In genomic region chr6:139027620-139028182, GRCh38 we compare ENCODE assay signal across 8 cellular contexts. TPM values are rescaled to one million over a fixed set of nuclear protein-coding genes. Genes with fewer than 3 reads are reported as not detected.
DNase-seq lines count a peak whose midpoint lies in the region; ATAC-seq and TF ChIP-seq lines count a peak whose summit lies in the region.

No MANE protein-coding gene starts in this region.

- peak; percentile 68 for DNase-seq in ACHN
- peak; percentile 8 for DNase-seq in NCI-H1694 (lab: John Stamatoyannopoulos, UW)
- DNase-seq in effector memory CD8-positive, alpha-beta T cell, result no peak
- DNase-seq in naive thymus-derived CD8-positive, alpha-beta T cell, result peak in 4 of 10 donors; percentile 1 to 18 (median 8)
- peak in 1 of 2 donors; percentile 36 for DNase-seq in upper lobe of left lung
- DNase-seq in dedifferentiated amniotic fluid mesenchymal stem cell (ENCODE audit: extremely low spot score), result no peak

- peaks cover 10% of the 10 kb centered on the region for H3K36me3 Mint-ChIP-seq in effector memory CD8-positive, alpha-beta T cell (ENCODE audit: insufficient read depth)
- peaks cover 0 to 2% (median 0%) of the 10 kb centered on the region in 3 donors for H3K36me3 Mint-ChIP-seq in naive thymus-derived CD8-positive, alpha-beta T cell

- WGBS in upper lobe of left lung, 2 donors, result 24 to 36% methylated on average over 10 of the region's 10 CpGs

- TF ChIP-seq EP300 in upper lobe of left lung (IDR thresholded peaks at IDR 0.05), result no peak

- H3K27ac ChIP-seq in upper lobe of left lung, result peak overlapping the region; percentile 86 to 93 (median 90)

- no peak for TF ChIP-seq CTCF in upper lobe of left lung (IDR thresholded peaks at IDR 0.05)

- H3K4me3 ChIP-seq in upper lobe of left lung, result peak overlapping the region in 3 of 4 donors; percentile 89 to 100 (median 89)

- H3K36me3 ChIP-seq in upper lobe of left lung, result no peaks in the 10 kb centered on the region

- in situ Hi-C loops in ACHN (cut with HindIII; ENCODE audit: low pct_ligation_motif_present, low pct_unique_long_range_greater_than_20kb, low sequenced_read_pairs), result no loop called here

- no peaks in the 10 kb centered on the region for H3K9me3 Mint-ChIP-seq in effector memory CD8-positive, alpha-beta T cell
- no peaks in the 10 kb centered on the region for H3K9me3 Mint-ChIP-seq in naive thymus-derived CD8-positive, alpha-beta T cell

- no peaks in the 10 kb centered on the region for H3K27me3 ChIP-seq in upper lobe of left lung

- H3K4me1 Mint-ChIP-seq in effector memory CD8-positive, alpha-beta T cell (ENCODE audit: low read depth in 2 of 2), result peaks cover 14 to 19% of the 10 kb centered on the region in 2 donors
- peaks cover 7 to 21% (median 14%) of the 10 kb centered on the region in 4 donors for H3K4me1 Mint-ChIP-seq in naive thymus-derived CD8-positive, alpha-beta T cell

- peak overlapping the region; percentile 91 to 94 for H3K27ac Mint-ChIP-seq in effector memory CD8-positive, alpha-beta T cell
- peak overlapping the region; percentile 88 to 97 (median 96) for H3K27ac Mint-ChIP-seq in naive thymus-derived CD8-positive, alpha-beta T cell

- no peaks in the 10 kb centered on the region for H3K27me3 Mint-ChIP-seq in effector memory CD8-positive, alpha-beta T cell
- H3K27me3 Mint-ChIP-seq in naive thymus-derived CD8-positive, alpha-beta T cell, result no peaks in the 10 kb centered on the region

- H3K4me3 Mint-ChIP-seq in effector memory CD8-positive, alpha-beta T cell, result no peak overlapping the region
- peak overlapping the region in 7 of 10 donors; percentile 87 to 97 (median 93) for H3K4me3 Mint-ChIP-seq in naive thymus-derived CD8-positive, alpha-beta T cell

- H3K9me3 ChIP-seq in upper lobe of left lung, result no peaks in the 10 kb centered on the region

- TF ChIP-seq POLR2A in upper lobe of left lung (IDR thresholded peaks at IDR 0.05), result no peak

- H3K4me1 ChIP-seq in upper lobe of left lung, result peaks cover 9 to 27% (median 15%) of the 10 kb centered on the region in 4 donors

- ATAC-seq in GM19043 (IDR thresholded peaks at IDR 0.05; ENCODE audit: low read depth, unreplicated experiment) (peak; percentile 20), upper lobe of left lung (ENCODE audit: low FRiP score in 2 of 2) (no peak)
- ATAC-seq in activated CD4-positive, CD25-positive, alpha-beta regulatory T cell treated with anti-CD3 and anti-CD28 coated beads, Interleukin-2, amount 50 U/mL, for 24 hours, result peak; percentile 60 to 67
- ATAC-seq in effector memory CD8-positive, alpha-beta T cell (replicated peaks), result no peak
- ATAC-seq in naive thymus-derived CD8-positive, alpha-beta T cell, result no peak

- POLR2A ChIA-PET in naive thymus-derived CD8-positive, alpha-beta T cell (lab: Charles Lee), result interaction anchor here (0.6 to 3.7 kb wide), 8 partner anchors 11 to 347 kb away, joined by 3 to 41 read pairs (median 8); partner anchors contain the start of genes CITED2 and REPS1

RNA-seq across cellular contexts. Expression of gene ABRACL, which starts 0.8 kb away (rescaled TPM):
- total RNA-seq in naive thymus-derived CD8-positive, alpha-beta T cell, result 100 to 1,000 TPM; 105 to 112 TPM
- 100 to 1,000 TPM; 210 to 228 (median 217) TPM for polyA plus RNA-seq in naive thymus-derived CD8-positive, alpha-beta T cell
- 10 to 100 TPM; 10.3 to 40.8 (median 28.9) TPM for total RNA-seq in upper lobe of left lung

RNA-seq across cellular contexts. Expression of gene REPS1, which starts 39.6 kb away (rescaled TPM):
- total RNA-seq in naive thymus-derived CD8-positive, alpha-beta T cell, result 10 to 100 TPM; 69.9 to 70.0 TPM
- polyA plus RNA-seq in naive thymus-derived CD8-positive, alpha-beta T cell, result 10 to 100 TPM; 19.4 to 45.3 (median 28.4) TPM
- total RNA-seq in upper lobe of left lung, result 10 to 100 TPM; 30.8 to 90.1 (median 38.6) TPM

Comparison
In these comparisons a context has a peak if more than half of its experiments do, and no peak if none do; other contexts are left out.
1. DNase-seq: peak in ACHN (single experiment) and NCI-H1694 (single experiment); none in effector memory CD8-positive, alpha-beta T cell (0 of 3) and dedifferentiated amniotic fluid mesenchymal stem cell (single experiment).
2. ATAC-seq: peak in GM19043 (single experiment) and activated CD4-positive, CD25-positive, alpha-beta regulatory T cell treated with anti-CD3 and anti-CD28 coated beads, Interleukin-2, amount 50 U/mL, for 24 hours (2 of 2); none in effector memory CD8-positive, alpha-beta T cell (single experiment), naive thymus-derived CD8-positive, alpha-beta T cell (0 of 2) and upper lobe of left lung (0 of 2).
3. H3K4me3 Mint-ChIP-seq: peak in naive thymus-derived CD8-positive, alpha-beta T cell (7 of 10); none in effector memory CD8-positive, alpha-beta T cell (0 of 2).